ENCODE assay signal across 8 cellular contexts in the genomic region with DNA sequence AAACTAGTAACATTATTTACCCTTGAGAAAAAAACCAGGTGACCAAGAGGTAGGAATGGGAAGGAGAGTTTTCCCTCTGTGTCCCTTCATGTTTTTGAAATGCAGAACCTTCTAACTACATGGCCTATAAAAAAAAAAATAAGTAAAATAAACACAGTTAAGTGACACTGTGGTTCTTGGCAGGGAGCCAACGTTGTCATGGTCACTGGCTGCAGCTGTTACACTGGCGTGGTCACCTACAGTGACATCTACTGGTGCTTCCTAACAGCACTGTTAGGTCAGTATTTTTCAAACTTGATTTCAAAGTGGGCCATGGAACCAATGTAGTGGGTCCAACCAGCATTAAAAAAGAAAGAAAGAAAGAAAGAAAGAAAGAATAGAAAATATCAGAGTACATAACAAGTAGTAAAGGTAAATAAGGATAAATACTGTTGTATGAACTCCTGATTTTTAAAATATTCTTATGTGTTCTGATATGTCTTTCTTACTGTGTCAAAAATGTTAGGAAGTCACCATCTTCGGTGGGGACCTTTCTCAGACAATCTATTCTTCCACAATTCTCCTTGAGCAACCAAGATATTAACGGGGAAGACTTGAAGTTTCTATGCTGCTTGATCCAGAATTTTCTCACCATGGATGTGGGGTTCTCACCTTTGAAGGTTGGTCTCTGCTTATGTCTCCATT. TPM values are rescaled to one million over a fixed set of nuclear protein-coding genes. Genes with fewer than 3 reads are reported as not detected.
DNase-seq lines count a peak whose midpoint lies in the region; ATAC-seq, FAIRE-seq and TF ChIP-seq lines count a peak whose summit lies in the region.

No MANE protein-coding gene starts in this region.

- WGBS in pancreas, 2 donors: 17 to 21% methylated on average over 4 of the region's 4 CpGs
- WGBS in transverse colon (ENCODE audit: low coverage in 1 of 2), 2 donors: 24 to 58% methylated on average over 2 to 4 of the region's 4 CpGs

- TF ChIP-seq CTCF in GM12865 (IDR thresholded peaks at IDR 0.05; ENCODE audit: insufficient read depth, low read depth, low read length, missing control alignments) (peak; percentile 75), pancreas (IDR thresholded peaks at IDR 0.05) (peak; percentile 40 to 62 (median 56)), transverse colon (IDR thresholded peaks at IDR 0.05) (peak; percentile 73 to 88 (median 78))

- H3K36me3 ChIP-seq in SJSA1: no peaks in the 10 kb centered on the region
- no peaks in the 10 kb centered on the region for H3K36me3 ChIP-seq in pancreas
- no peaks in the 10 kb centered on the region for H3K36me3 ChIP-seq in transverse colon

- intact Hi-C loops in pancreas (cut with DNase I): no loop called here
- intact Hi-C loops in transverse colon (cut with DNase I; ENCODE audit: low total_unique reads): no loop called here

- no peaks in the 10 kb centered on the region for H3K9me3 ChIP-seq in SJSA1 (replicated peaks)
- H3K9me3 ChIP-seq in pancreas: no peaks in the 10 kb centered on the region
- H3K9me3 ChIP-seq in transverse colon: no peaks in the 10 kb centered on the region

- TF ChIP-seq POLR2A in transverse colon (IDR thresholded peaks at IDR 0.05): no peak

- in situ Hi-C loops in transverse colon (cut with MboI; ENCODE audit: low pct_ligation_motif_present in 1 of 4, low pct_unique_long_range_greater_than_20kb in 1 of 4, low sequenced_read_pairs in 3 of 4): loop anchor here in 2 of 4 donors (25.0 kb wide), 2 partner anchors 557 to 782 kb away; no protein-coding TSS in a partner anchor

- H3K4me1 ChIP-seq in SJSA1 (replicated peaks): peaks cover 5% of the 10 kb centered on the region
- peaks cover 0 to 6% (median 6%) of the 10 kb centered on the region in 3 donors for H3K4me1 ChIP-seq in pancreas
- H3K4me1 ChIP-seq in transverse colon: peaks cover 0 to 10% (median 5%) of the 10 kb centered on the region in 4 donors

- no peak for TF ChIP-seq EP300 in transverse colon (IDR thresholded peaks at IDR 0.05; ENCODE audit: low read depth)

- peak; percentile 97 for FAIRE-seq in pancreas (lab: Jason Lieb, UNC)

- peaks cover 3% of the 10 kb centered on the region; the same call in 1 of the 2 replicates for H3K27me3 ChIP-seq in SJSA1 (replicated peaks)
- no peaks in the 10 kb centered on the region for H3K27me3 ChIP-seq in pancreas
- H3K27me3 ChIP-seq in transverse colon: no peaks in the 10 kb centered on the region

- H3K27ac ChIP-seq in SJSA1 (no peak overlapping the region), pancreas (peak overlapping the region in 2 of 4 donors; percentile 6 to 18), transverse colon (no peak overlapping the region)

- peak; percentile 96 for ATAC-seq in HG02571 (IDR thresholded peaks at IDR 0.05; ENCODE audit: unreplicated experiment)
- ATAC-seq in pancreas: peak; percentile 97 to 100 (median 99)

- H3K4me3 ChIP-seq in GM12865 (ENCODE audit: low read depth, low read length): no peak overlapping the region
- no peak overlapping the region for H3K4me3 ChIP-seq in SJSA1
- no peak overlapping the region for H3K4me3 ChIP-seq in pancreas
- H3K4me3 ChIP-seq in transverse colon: no peak overlapping the region

- DNase-seq in GM12865 (ENCODE audit: low read depth) (peak; percentile 94), MV-4-11 (lab: John Stamatoyannopoulos, UW) (peak; percentile 89), SJSA1 (ENCODE audit: low read depth in 1 of 2, low spot score in 2 of 2) (peak; percentile 95 to 98), germinal center (ENCODE audit: low spot score) (peak; percentile 49), pancreas (peak; percentile 96 to 99 (median 98)), transverse colon (peak; percentile 97)
- DNase-seq in activated naive CD4-positive, alpha-beta T cell (lab: John Stamatoyannopoulos, UW): peak; percentile 3 to 45 (median 22)

RNA-seq across cellular contexts. Expression of a gene that starts 59.1 kb away (rescaled TPM):
- 138 and 160 TPM in 2 replicates for total RNA-seq in SJSA1 (2014; rRNA removed; shearing (Covaris generic))
- 10 to 100 TPM; 25.0 to 49.7 (median 37.5) TPM for total RNA-seq in pancreas
- 10 to 100 TPM; 10.4 to 30.9 TPM for polyA plus RNA-seq in pancreas
- 10 to 100 TPM; 62.5 to 93.8 (median 78.2) TPM for total RNA-seq in transverse colon

Comparison
In these comparisons a context has a peak if more than half of its experiments do, and no peak if none do; other contexts are left out.
1. DNase-seq: peak in every context shown above with its lines; median percentile 98 in pancreas; 97 in transverse colon; 96 in SJSA1; 94 in GM12865; 89 in MV-4-11; 49 in germinal center; 22 in activated naive CD4-positive, alpha-beta T cell.